20 cellular contexts compared by ENCODE assay signal in the genomic region with DNA sequence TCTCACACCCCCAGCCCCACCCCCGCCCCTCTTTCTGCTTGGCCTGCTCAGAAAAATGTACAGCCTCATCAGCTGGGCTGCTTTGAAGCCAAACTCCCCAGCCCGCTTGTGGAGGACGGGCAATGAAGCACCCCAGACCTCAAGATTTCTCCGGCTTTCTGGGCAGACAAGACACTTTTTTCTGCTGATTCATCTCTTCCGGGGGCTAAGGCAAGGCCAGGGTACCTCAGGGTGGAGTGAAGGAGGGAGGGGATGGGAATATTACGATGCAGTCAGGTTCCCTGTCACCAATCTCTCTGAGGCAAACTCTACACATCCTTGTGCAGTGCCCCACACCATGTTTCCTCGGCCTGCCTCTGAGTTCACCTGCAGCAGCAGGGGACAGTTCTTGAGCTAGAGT.
A peak's percentile ranks its signal among the peaks of the same experiment; 100 is the strongest.
DNase-seq lines count a peak whose midpoint lies in the region; ATAC-seq, FAIRE-seq and TF ChIP-seq lines count a peak whose summit lies in the region.
"Had no signal": no experiment of that assay in that cellular context is flagged by ENCODE, and none has a peak within 500 bp of the region (broad histone marks: within the 10 kb centered on the region; RNA-seq: fewer than 3 reads in every experiment).

No MANE protein-coding gene starts in this region.

- H3K36me3 Mint-ChIP-seq in activated CD4-positive, alpha-beta T cell treated with anti-CD3 and anti-CD28 coated beads, Interleukin-2, amount 10 ng/mL, durations not matched to agents 7 days and 5 days (ENCODE audit: low read depth), result no peaks in the 10 kb centered on the region
- H3K36me3 Mint-ChIP-seq in endothelial cell (ENCODE audit: low read depth, unreplicated experiment), result no peaks in the 10 kb centered on the region
- H3K36me3 Mint-ChIP-seq: CD4-positive, CD25-positive, alpha-beta regulatory T cell; CD8-positive, alpha-beta memory T cell had no signal

- no peak overlapping the region for H3K23ac ChIP-seq in mesenchymal stem cell (ENCODE audit: low read length in 2 of 2)

- no peak overlapping the region for H4K91ac ChIP-seq in mesenchymal stem cell (ENCODE audit: low read length)

- no peaks in the 10 kb centered on the region for H3K79me1 ChIP-seq in mesenchymal stem cell (replicated peaks; ENCODE audit: low read length, poor library complexity, severe bottlenecking)

- ATAC-seq in HepG2 (no peak), right lobe of liver (no peak)
- ATAC-seq: GM12878, GM23338, HCT116 had no signal

- TF ChIP-seq EP300 in HepG2 (IDR thresholded peaks at IDR 0.05; ENCODE audit: low read depth in 2 of 2, low read length in 2 of 2) (no peak), HepG2 (CRISPR knock-in tag; IDR thresholded peaks at IDR 0.05; ENCODE audit: borderline replicate concordance) (no peak)

- H3K4me1 ChIP-seq in HepG2 (ENCODE audit: insufficient read depth, low read length), result peaks cover 29% of the 10 kb centered on the region
- peaks cover 0 to 8% (median 0%) of the 10 kb centered on the region in 4 donors for H3K4me1 ChIP-seq in right lobe of liver
- peaks cover 8% of the 10 kb centered on the region for H3K4me1 ChIP-seq in mesenchymal stem cell (ENCODE audit: control insufficient read depth, insufficient read depth, low read depth, low read length)

- H2BK15ac ChIP-seq in mesenchymal stem cell (ENCODE audit: low read depth, poor library complexity, severe bottlenecking), result no peak overlapping the region

- H3K4me3 ChIP-seq in HepG2 (replicated peaks in 1 of 3; ENCODE audit: insufficient read depth in 1 of 3, low read depth in 2 of 3, low read length in 3 of 3) (no peak overlapping the region), right lobe of liver (no peak overlapping the region), mesenchymal stem cell (ENCODE audit: insufficient read depth in 1 of 2, low read depth in 1 of 2, low read length in 2 of 2) (no peak overlapping the region)
- H3K4me3 ChIP-seq: GM12878, GM23338 had no signal

- H3K36me3 ChIP-seq in HepG2 (replicated peaks in 1 of 2; ENCODE audit: control insufficient read depth in 1 of 2, insufficient read depth in 2 of 2, low read length in 2 of 2) (no peaks in the 10 kb centered on the region), right lobe of liver (no peaks in the 10 kb centered on the region), mesenchymal stem cell (ENCODE audit: control insufficient read depth in 1 of 2, insufficient read depth in 2 of 2, low read depth in 1 of 2, low read length in 2 of 2) (no peaks in the 10 kb centered on the region)

- no peaks in the 10 kb centered on the region for H3K27me3 Mint-ChIP-seq in activated CD4-positive, alpha-beta T cell treated with anti-CD3 and anti-CD28 coated beads, Interleukin-2, amount 10 ng/mL, durations not matched to agents 7 days and 5 days
- H3K27me3 Mint-ChIP-seq in endothelial cell (ENCODE audit: unreplicated experiment), result peaks cover 3% of the 10 kb centered on the region

- intact Hi-C loops in HepG2 (cut with micrococcal nuclease; ENCODE audit: unreplicated experiment), result loop anchor here (5.0 kb wide), 1 partner anchor 1667 kb away; no protein-coding TSS in a partner anchor
- intact Hi-C loops in right lobe of liver (cut with DNase I), result no loop called here

- H3K4me1 Mint-ChIP-seq in activated CD4-positive, alpha-beta T cell treated with anti-CD3 and anti-CD28 coated beads, Interleukin-2, amount 10 ng/mL, durations not matched to agents 7 days and 5 days, result no peaks in the 10 kb centered on the region
- peaks cover 5% of the 10 kb centered on the region for H3K4me1 Mint-ChIP-seq in endothelial cell (ENCODE audit: unreplicated experiment)
- H3K4me1 Mint-ChIP-seq: CD4-positive, CD25-positive, alpha-beta regulatory T cell; CD8-positive, alpha-beta memory T cell had no signal

- TF ChIP-seq CTCF in HepG2 (CRISPR knock-in tag; IDR thresholded peaks at IDR 0.05), result no peak
- no peak for TF ChIP-seq CTCF in right lobe of liver (IDR thresholded peaks at IDR 0.05)
- TF ChIP-seq CTCF in VCaP (conservative IDR thresholded peaks at IDR 0.05), result no peak
- no peak for TF ChIP-seq CTCF in endothelial cell (IDR thresholded peaks at IDR 0.05; ENCODE audit: unreplicated experiment)

- H3K9me3 ChIP-seq in HepG2 (ENCODE audit: low read length), result no peaks in the 10 kb centered on the region
- no peaks in the 10 kb centered on the region for H3K9me3 ChIP-seq in right lobe of liver
- H3K9me3 ChIP-seq in mesenchymal stem cell (ENCODE audit: control insufficient read depth, low read length), result no peaks in the 10 kb centered on the region

- no peaks in the 10 kb centered on the region for H3K27me3 ChIP-seq in HepG2 (ENCODE audit: control insufficient read depth in 1 of 2, insufficient read depth in 2 of 2, low read length in 2 of 2)
- no peaks in the 10 kb centered on the region for H3K27me3 ChIP-seq in right lobe of liver
- peaks cover 0 to 56% of the 10 kb centered on the region in 2 experiments for H3K27me3 ChIP-seq in mesenchymal stem cell (ENCODE audit: control insufficient read depth in 1 of 2, insufficient read depth in 1 of 2, low read length in 2 of 2)

- WGBS in HepG2 (ENCODE audit: low lambda C conversion rate), result 47% methylated on average over 6 of the region's 7 CpGs
- 49% methylated on average over 4 of the region's 7 CpGs for WGBS in right lobe of liver (ENCODE audit: insufficient coverage, low coverage, low lambda C conversion rate, missing lambda C conversion rate)
- WGBS in mesenchymal stem cell, result 65% methylated on average over 6 of the region's 7 CpGs

- H2AFZ ChIP-seq in HepG2 (ENCODE audit: low read length) (no peak overlapping the region), mesenchymal stem cell (ENCODE audit: low read depth, low read length) (no peak overlapping the region)
- H2AFZ ChIP-seq: GM23338 had no signal

- TF ChIP-seq POLR2A in HepG2 (IDR thresholded peaks at IDR 0.05; ENCODE audit: insufficient read depth in 1 of 2, low read depth in 2 of 2, low read length in 2 of 2) (no peak), right lobe of liver (IDR thresholded peaks at IDR 0.05) (no peak)

- no peak overlapping the region for H2BK120ac ChIP-seq in mesenchymal stem cell (ENCODE audit: low read depth, low read length)

- no peak for TF ChIP-seq RAD21 in HepG2 (CRISPR knock-in tag; IDR thresholded peaks at IDR 0.05)

- H4K20me1 ChIP-seq in HepG2 (ENCODE audit: insufficient read depth, low read length), result no peaks in the 10 kb centered on the region

- no peak overlapping the region for H4K8ac ChIP-seq in mesenchymal stem cell (ENCODE audit: low read length)

- no peak overlapping the region for H3K14ac ChIP-seq in mesenchymal stem cell (ENCODE audit: low read length in 2 of 2)

- no peak overlapping the region for H3K4ac ChIP-seq in mesenchymal stem cell (ENCODE audit: low read depth in 1 of 2, low read length in 2 of 2)

- no peak overlapping the region for H3K4me3 Mint-ChIP-seq in activated CD4-positive, alpha-beta T cell treated with anti-CD3 and anti-CD28 coated beads, Interleukin-2, amount 10 ng/mL, durations not matched to agents 7 days and 5 days
- H3K4me3 Mint-ChIP-seq in endothelial cell (ENCODE audit: unreplicated experiment), result no peak overlapping the region
- H3K4me3 Mint-ChIP-seq: CD4-positive, CD25-positive, alpha-beta regulatory T cell; CD8-positive, alpha-beta memory T cell; GM23338; H9 had no signal

- no peaks in the 10 kb centered on the region for H3K79me2 ChIP-seq in HepG2 (ENCODE audit: insufficient read depth, low read length)

- H3K4me2 ChIP-seq in HepG2 (ENCODE audit: low read depth, low read length) (no peak overlapping the region; the same call in 1 of the 2 replicates), mesenchymal stem cell (ENCODE audit: low read length, poor library complexity, severe bottlenecking) (no peak overlapping the region)
- H3K4me2 ChIP-seq: GM23338 had no signal

- in situ Hi-C loops in HepG2 (cut with HindIII; ENCODE audit: extremely low pct_ligation_motif_present, low pct_unique_long_range_greater_than_20kb), result no loop called here

- FAIRE-seq in HepG2 (lab: Jason Lieb, UNC), result no peak
- FAIRE-seq: D721Med, GM12878 had no signal

- no peaks in the 10 kb centered on the region for H3K9me3 Mint-ChIP-seq in activated CD4-positive, alpha-beta T cell treated with anti-CD3 and anti-CD28 coated beads, Interleukin-2, amount 10 ng/mL, durations not matched to agents 7 days and 5 days
- H3K9me3 Mint-ChIP-seq in endothelial cell (ENCODE audit: unreplicated experiment), result no peaks in the 10 kb centered on the region
- H3K9me3 Mint-ChIP-seq: CD8-positive, alpha-beta memory T cell; GM23338 had no signal

- BruUV-seq in HepG2 (replicated peaks; lab: Mats Ljungman, UMichigan), result no TSS peak

- H3K18ac ChIP-seq in mesenchymal stem cell (ENCODE audit: low read depth in 1 of 2, low read length in 2 of 2), result no peak overlapping the region

- H3K27ac Mint-ChIP-seq in activated CD4-positive, alpha-beta T cell treated with anti-CD3 and anti-CD28 coated beads, Interleukin-2, amount 10 ng/mL, durations not matched to agents 7 days and 5 days, result no peak overlapping the region
- H3K27ac Mint-ChIP-seq in endothelial cell (ENCODE audit: unreplicated experiment), result no peak overlapping the region
- H3K27ac Mint-ChIP-seq: CD4-positive, CD25-positive, alpha-beta regulatory T cell; CD8-positive, alpha-beta memory T cell; GM23338 had no signal

- POLR2A ChIA-PET in HepG2 (lab: Yijun Ruan, JAX), result interaction anchor here (0.6 kb wide), 1 partner anchor 54 kb away, joined by 4 read pairs; no protein-coding TSS in a partner anchor
- POLR2A ChIA-PET in activated CD4-positive, alpha-beta T cell treated with anti-CD3 and anti-CD28 coated beads, Interleukin-2, amount 10 ng/mL, durations not matched to agents 7 days and 5 days (lab: Charles Lee), result no interaction called here

- no peak overlapping the region for H2BK12ac ChIP-seq in mesenchymal stem cell (ENCODE audit: low read length in 2 of 2)

- H3K9ac ChIP-seq in HepG2 (ENCODE audit: insufficient read depth, low read depth, low read length) (no peak overlapping the region), mesenchymal stem cell (ENCODE audit: low read length) (no peak overlapping the region)

- H3K27ac ChIP-seq in HepG2 (ENCODE audit: extremely low read length, insufficient read depth, low read length) (peak overlapping the region; percentile 66), right lobe of liver (no peak overlapping the region), VCaP (0 out of 2 replicates have a peak overlapping the region, but pooled peaks have one; percentile 14), mesenchymal stem cell (ENCODE audit: low read length, poor library complexity, severe bottlenecking) (no peak overlapping the region)

- H2AK5ac ChIP-seq in mesenchymal stem cell (ENCODE audit: low read length, severe bottlenecking), result peak overlapping the region; percentile 13

- no peak for DNase-seq in HepG2 (ENCODE audit: low spot score)
- DNase-seq in right lobe of liver, result no peak
- no peak for DNase-seq in mesenchymal stem cell
- no peak for DNase-seq in activated CD4-positive, alpha-beta T cell treated with anti-CD3 and anti-CD28 coated beads, Interleukin-2, amount 10 ng/mL, durations not matched to agents 7 days and 5 days
- no peak for DNase-seq in endothelial cell (ENCODE audit: low spot score)
- no peak for DNase-seq in middle frontal gyrus (ENCODE audit: extremely low spot score, low spot score)
- DNase-seq: 8988T; C1 segment of cervical spinal cord; CD4-positive, CD25-positive, alpha-beta regulatory T cell; CD8-positive, alpha-beta memory T cell; DMS 273 treated with DMSO at 0.1 percent for 48 hours; DMS79; EL; GDM1; H9 had no signal

- no peak overlapping the region for H2BK5ac ChIP-seq in mesenchymal stem cell (ENCODE audit: low read depth, low read length, poor library complexity, severe bottlenecking)

- CTCF ChIA-PET in HepG2 (lab: Yijun Ruan, JAX; ENCODE audit: low intra/inter-chr PET ratio, low total read pairs), result no interaction called here
- CTCF ChIA-PET in activated CD4-positive, alpha-beta T cell treated with anti-CD3 and anti-CD28 coated beads, Interleukin-2, amount 10 ng/mL, durations not matched to agents 7 days and 5 days (lab: Charles Lee), result no interaction called here

Comparison
In these comparisons a context has a peak if more than half of its experiments do, and no peak if none do; other contexts are left out.
1. H3K27ac ChIP-seq: peak in HepG2 (single experiment) and VCaP (single experiment); none in right lobe of liver (0 of 3) and mesenchymal stem cell (single experiment).